In genomic region chr10:4947039-4947634, GRCh38 we compare ENCODE assay signal across 1 cellular context.
TF ChIP-seq lines count a peak whose summit lies in the region.

No MANE protein-coding gene starts in this region.

TF ChIP-seq in HepG2, 621 proteins besides CTCF, POLR2A, EP300 and RAD21 (continued from another document and continues in another):
- TF ChIP-seq IRF2 (CRISPR knock-in tag; IDR thresholded peaks at IDR 0.05) (no peak), ZNF235 (CRISPR knock-in tag; IDR thresholded peaks at IDR 0.05; ENCODE audit: borderline replicate concordance) (no peak), RFX5 (IDR thresholded peaks at IDR 0.05; ENCODE audit: low read depth, low read length) (no peak), YEATS2 (CRISPR knock-in tag; IDR thresholded peaks at IDR 0.05; ENCODE audit: borderline replicate concordance) (no peak), CREB3 (CRISPR knock-in tag; IDR thresholded peaks at IDR 0.05) (no peak), CCAR2 (optimal IDR thresholded peaks at IDR 0.05; ENCODE audit: low read depth, low read length) (no peak), ZNF12 (CRISPR knock-in tag; IDR thresholded peaks at IDR 0.05) (0 out of 2 replicates have a peak, but pooled peaks have one; percentile 25), FOXA3 (CRISPR knock-in tag; IDR thresholded peaks at IDR 0.05) (peak; percentile 88), MIXL1 (CRISPR knock-in tag; IDR thresholded peaks at IDR 0.05) (peak; percentile 35; the same call in 1 of the 2 replicates), ZNF781 (CRISPR knock-in tag; IDR thresholded peaks at IDR 0.05; ENCODE audit: borderline replicate concordance, not compliant biosample characterization) (no peak), NFE2L2 (IDR thresholded peaks at IDR 0.05; ENCODE audit: low read length) (no peak), ZNF263 (CRISPR knock-in tag; IDR thresholded peaks at IDR 0.05) (no peak), MATR3 (CRISPR knock-in tag; IDR thresholded peaks at IDR 0.05) (no peak), DNMT1 (CRISPR knock-in tag; IDR thresholded peaks at IDR 0.05) (no peak), ZNF343 (CRISPR knock-in tag; IDR thresholded peaks at IDR 0.05) (no peak), ZNF713 (CRISPR knock-in tag; IDR thresholded peaks at IDR 0.05) (no peak), ZNF839 (CRISPR knock-in tag; IDR thresholded peaks at IDR 0.05; ENCODE audit: borderline replicate concordance) (no peak), ZSCAN12 (CRISPR knock-in tag; IDR thresholded peaks at IDR 0.05) (no peak), ZNF550 (CRISPR knock-in tag; IDR thresholded peaks at IDR 0.05; ENCODE audit: borderline replicate concordance) (no peak), MTF1 (CRISPR knock-in tag; IDR thresholded peaks at IDR 0.05) (no peak), ZKSCAN1 (IDR thresholded peaks at IDR 0.05; ENCODE audit: low read length) (no peak), BCL6 (CRISPR knock-in tag; IDR thresholded peaks at IDR 0.05) (peak; percentile 72), ZBTB21 (CRISPR knock-in tag; IDR thresholded peaks at IDR 0.05) (no peak), KDM6A (CRISPR knock-in tag; IDR thresholded peaks at IDR 0.05; ENCODE audit: low read depth) (0 out of 2 replicates have a peak, but pooled peaks have one; percentile 36), DR1 (CRISPR knock-in tag; IDR thresholded peaks at IDR 0.05) (no peak), HCFC1 (IDR thresholded peaks at IDR 0.05; ENCODE audit: low read depth, low read length) (no peak), PAXIP1 (CRISPR knock-in tag; conservative IDR thresholded peaks at IDR 0.05) (no peak; the same call in 1 of the 2 replicates), ZNF224 (CRISPR knock-in tag; IDR thresholded peaks at IDR 0.05) (no peak), ZBTB14 (CRISPR knock-in tag; IDR thresholded peaks at IDR 0.05) (no peak), ZNF331 (CRISPR knock-in tag; IDR thresholded peaks at IDR 0.05) (no peak), MAX (IDR thresholded peaks at IDR 0.05) (no peak), IKZF4 (CRISPR knock-in tag; IDR thresholded peaks at IDR 0.05; ENCODE audit: borderline replicate concordance, low read depth, not compliant biosample characterization) (no peak), SNAI1 (CRISPR knock-in tag; IDR thresholded peaks at IDR 0.05; ENCODE audit: borderline replicate concordance) (no peak), REL (CRISPR knock-in tag; conservative IDR thresholded peaks at IDR 0.05) (no peak), TOPORS (CRISPR knock-in tag; IDR thresholded peaks at IDR 0.05) (no peak)
- TF ChIP-seq, protein P1, sequence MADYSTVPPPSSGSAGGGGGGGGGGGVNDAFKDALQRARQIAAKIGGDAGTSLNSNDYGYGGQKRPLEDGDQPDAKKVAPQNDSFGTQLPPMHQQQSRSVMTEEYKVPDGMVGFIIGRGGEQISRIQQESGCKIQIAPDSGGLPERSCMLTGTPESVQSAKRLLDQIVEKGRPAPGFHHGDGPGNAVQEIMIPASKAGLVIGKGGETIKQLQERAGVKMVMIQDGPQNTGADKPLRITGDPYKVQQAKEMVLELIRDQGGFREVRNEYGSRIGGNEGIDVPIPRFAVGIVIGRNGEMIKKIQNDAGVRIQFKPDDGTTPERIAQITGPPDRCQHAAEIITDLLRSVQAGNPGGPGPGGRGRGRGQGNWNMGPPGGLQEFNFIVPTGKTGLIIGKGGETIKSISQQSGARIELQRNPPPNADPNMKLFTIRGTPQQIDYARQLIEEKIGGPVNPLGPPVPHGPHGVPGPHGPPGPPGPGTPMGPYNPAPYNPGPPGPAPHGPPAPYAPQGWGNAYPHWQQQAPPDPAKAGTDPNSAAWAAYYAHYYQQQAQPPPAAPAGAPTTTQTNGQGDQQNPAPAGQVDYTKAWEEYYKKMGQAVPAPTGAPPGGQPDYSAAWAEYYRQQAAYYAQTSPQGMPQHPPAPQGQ (CRISPR knock-in tag; IDR thresholded peaks at IDR 0.05; ENCODE audit: borderline replicate concordance) = no peak
- TF ChIP-seq, protein P2, sequence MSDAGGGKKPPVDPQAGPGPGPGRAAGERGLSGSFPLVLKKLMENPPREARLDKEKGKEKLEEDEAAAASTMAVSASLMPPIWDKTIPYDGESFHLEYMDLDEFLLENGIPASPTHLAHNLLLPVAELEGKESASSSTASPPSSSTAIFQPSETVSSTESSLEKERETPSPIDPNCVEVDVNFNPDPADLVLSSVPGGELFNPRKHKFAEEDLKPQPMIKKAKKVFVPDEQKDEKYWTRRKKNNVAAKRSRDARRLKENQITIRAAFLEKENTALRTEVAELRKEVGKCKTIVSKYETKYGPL (CRISPR knock-in tag; IDR thresholded peaks at IDR 0.05) = peak; percentile 22; the same call in 1 of the 2 replicates
- TF ChIP-seq, protein P3, sequence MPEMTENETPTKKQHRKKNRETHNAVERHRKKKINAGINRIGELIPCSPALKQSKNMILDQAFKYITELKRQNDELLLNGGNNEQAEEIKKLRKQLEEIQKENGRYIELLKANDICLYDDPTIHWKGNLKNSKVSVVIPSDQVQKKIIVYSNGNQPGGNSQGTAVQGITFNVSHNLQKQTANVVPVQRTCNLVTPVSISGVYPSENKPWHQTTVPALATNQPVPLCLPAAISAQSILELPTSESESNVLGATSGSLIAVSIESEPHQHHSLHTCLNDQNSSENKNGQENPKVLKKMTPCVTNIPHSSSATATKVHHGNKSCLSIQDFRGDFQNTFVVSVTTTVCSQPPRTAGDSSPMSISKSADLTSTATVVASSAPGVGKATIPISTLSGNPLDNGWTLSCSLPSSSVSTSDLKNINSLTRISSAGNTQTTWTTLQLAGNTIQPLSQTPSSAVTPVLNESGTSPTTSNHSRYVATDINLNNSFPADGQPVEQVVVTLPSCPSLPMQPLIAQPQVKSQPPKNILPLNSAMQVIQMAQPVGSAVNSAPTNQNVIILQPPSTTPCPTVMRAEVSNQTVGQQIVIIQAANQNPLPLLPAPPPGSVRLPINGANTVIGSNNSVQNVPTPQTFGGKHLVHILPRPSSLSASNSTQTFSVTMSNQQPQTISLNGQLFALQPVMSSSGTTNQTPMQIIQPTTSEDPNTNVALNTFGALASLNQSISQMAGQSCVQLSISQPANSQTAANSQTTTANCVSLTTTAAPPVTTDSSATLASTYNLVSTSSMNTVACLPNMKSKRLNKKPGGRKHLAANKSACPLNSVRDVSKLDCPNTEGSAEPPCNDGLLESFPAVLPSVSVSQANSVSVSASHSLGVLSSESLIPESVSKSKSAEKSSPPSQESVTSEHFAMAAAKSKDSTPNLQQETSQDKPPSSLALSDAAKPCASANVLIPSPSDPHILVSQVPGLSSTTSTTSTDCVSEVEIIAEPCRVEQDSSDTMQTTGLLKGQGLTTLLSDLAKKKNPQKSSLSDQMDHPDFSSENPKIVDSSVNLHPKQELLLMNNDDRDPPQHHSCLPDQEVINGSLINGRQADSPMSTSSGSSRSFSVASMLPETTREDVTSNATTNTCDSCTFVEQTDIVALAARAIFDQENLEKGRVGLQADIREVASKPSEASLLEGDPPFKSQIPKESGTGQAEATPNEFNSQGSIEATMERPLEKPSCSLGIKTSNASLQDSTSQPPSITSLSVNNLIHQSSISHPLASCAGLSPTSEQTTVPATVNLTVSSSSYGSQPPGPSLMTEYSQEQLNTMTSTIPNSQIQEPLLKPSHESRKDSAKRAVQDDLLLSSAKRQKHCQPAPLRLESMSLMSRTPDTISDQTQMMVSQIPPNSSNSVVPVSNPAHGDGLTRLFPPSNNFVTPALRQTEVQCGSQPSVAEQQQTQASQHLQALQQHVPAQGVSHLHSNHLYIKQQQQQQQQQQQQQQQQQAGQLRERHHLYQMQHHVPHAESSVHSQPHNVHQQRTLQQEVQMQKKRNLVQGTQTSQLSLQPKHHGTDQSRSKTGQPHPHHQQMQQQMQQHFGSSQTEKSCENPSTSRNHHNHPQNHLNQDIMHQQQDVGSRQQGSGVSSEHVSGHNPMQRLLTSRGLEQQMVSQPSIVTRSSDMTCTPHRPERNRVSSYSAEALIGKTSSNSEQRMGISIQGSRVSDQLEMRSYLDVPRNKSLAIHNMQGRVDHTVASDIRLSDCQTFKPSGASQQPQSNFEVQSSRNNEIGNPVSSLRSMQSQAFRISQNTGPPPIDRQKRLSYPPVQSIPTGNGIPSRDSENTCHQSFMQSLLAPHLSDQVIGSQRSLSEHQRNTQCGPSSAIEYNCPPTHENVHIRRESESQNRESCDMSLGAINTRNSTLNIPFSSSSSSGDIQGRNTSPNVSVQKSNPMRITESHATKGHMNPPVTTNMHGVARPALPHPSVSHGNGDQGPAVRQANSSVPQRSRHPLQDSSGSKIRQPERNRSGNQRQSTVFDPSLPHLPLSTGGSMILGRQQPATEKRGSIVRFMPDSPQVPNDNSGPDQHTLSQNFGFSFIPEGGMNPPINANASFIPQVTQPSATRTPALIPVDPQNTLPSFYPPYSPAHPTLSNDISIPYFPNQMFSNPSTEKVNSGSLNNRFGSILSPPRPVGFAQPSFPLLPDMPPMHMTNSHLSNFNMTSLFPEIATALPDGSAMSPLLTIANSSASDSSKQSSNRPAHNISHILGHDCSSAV (CRISPR knock-in tag; IDR thresholded peaks at IDR 0.05; ENCODE audit: borderline replicate concordance) = no peak
- TF ChIP-seq, protein P4, sequence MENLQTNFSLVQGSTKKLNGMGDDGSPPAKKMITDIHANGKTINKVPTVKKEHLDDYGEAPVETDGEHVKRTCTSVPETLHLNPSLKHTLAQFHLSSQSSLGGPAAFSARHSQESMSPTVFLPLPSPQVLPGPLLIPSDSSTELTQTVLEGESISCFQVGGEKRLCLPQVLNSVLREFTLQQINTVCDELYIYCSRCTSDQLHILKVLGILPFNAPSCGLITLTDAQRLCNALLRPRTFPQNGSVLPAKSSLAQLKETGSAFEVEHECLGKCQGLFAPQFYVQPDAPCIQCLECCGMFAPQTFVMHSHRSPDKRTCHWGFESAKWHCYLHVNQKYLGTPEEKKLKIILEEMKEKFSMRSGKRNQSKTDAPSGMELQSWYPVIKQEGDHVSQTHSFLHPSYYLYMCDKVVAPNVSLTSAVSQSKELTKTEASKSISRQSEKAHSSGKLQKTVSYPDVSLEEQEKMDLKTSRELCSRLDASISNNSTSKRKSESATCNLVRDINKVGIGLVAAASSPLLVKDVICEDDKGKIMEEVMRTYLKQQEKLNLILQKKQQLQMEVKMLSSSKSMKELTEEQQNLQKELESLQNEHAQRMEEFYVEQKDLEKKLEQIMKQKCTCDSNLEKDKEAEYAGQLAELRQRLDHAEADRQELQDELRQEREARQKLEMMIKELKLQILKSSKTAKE (CRISPR knock-in tag; IDR thresholded peaks at IDR 0.05; ENCODE audit: borderline replicate concordance) = no peak
- TF ChIP-seq, protein P5, sequence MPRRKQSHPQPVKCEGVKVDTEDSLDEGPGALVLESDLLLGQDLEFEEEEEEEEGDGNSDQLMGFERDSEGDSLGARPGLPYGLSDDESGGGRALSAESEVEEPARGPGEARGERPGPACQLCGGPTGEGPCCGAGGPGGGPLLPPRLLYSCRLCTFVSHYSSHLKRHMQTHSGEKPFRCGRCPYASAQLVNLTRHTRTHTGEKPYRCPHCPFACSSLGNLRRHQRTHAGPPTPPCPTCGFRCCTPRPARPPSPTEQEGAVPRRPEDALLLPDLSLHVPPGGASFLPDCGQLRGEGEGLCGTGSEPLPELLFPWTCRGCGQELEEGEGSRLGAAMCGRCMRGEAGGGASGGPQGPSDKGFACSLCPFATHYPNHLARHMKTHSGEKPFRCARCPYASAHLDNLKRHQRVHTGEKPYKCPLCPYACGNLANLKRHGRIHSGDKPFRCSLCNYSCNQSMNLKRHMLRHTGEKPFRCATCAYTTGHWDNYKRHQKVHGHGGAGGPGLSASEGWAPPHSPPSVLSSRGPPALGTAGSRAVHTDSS (CRISPR knock-in tag; conservative IDR thresholded peaks at IDR 0.05) = no peak
- TF ChIP-seq, protein P6, sequence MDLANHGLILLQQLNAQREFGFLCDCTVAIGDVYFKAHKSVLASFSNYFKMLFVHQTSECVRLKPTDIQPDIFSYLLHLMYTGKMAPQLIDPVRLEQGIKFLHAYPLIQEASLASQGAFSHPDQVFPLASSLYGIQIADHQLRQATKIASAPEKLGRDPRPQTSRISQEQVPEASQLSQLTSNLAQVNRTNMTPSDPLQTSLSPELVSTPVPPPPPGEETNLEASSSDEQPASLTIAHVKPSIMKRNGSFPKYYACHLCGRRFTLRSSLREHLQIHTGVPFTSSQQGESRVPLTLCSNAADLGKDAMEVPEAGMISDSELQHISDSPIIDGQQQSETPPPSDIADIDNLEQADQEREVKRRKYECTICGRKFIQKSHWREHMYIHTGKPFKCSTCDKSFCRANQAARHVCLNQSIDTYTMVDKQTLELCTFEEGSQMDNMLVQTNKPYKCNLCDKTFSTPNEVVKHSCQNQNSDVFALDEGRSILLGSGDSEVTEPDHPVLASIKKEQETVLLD (CRISPR knock-in tag; IDR thresholded peaks at IDR 0.05; ENCODE audit: low read depth) = no peak
